21 cellular contexts compared by ENCODE assay signal in the genomic region with DNA sequence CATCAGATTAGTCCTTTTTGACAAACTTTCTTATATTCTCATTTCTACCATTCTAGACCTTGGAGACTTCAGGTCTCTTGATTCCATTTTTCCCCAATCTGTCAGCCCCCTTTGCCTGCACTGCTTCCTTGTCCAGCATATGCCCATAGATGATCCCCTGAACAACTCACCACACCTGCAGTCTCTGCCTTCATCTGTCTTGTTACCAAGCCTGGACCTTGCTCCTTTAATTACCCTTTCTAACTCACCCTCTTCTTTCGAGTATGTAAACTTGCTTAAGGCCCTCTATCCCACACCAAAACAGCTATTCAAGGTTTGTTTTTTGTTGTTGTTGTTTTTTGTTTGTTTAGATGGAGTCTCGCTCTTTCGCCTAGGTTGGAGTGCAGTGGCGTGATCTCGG. TPM values are rescaled to one million over a fixed set of nuclear protein-coding genes. Genes with fewer than 3 reads are reported as not detected.
"Had no signal": no experiment of that assay in that cellular context is flagged by ENCODE, and none has a peak within 500 bp of the region (broad histone marks: within the 10 kb centered on the region; RNA-seq: fewer than 3 reads in every experiment).

No MANE protein-coding gene starts in this region.

- H3K27me3 ChIP-seq: esophagus muscularis mucosa, gastroesophageal sphincter, heart right ventricle, neutrophil, right lobe of liver, thyroid gland had no signal

- H3K4me3 ChIP-seq: esophagus muscularis mucosa, gastroesophageal sphincter, heart right ventricle, right lobe of liver, thyroid gland had no signal

- H3K27ac Mint-ChIP-seq: activated B cell treated with CpG ODN at 0.5 μM for 24 hours; activated CD4-positive, alpha-beta memory T cell treated with anti-CD3 and anti-CD28 coated beads, Interleukin-2, amount 10 ng/mL, durations not matched to agents 7 days and 5 days; activated naive CD4-positive, alpha-beta T cell treated with anti-CD3 and anti-CD28 coated beads for 36 hours; activated T-helper 2 cell treated with anti-CD3 and anti-CD28 coated beads, Interferon-gamma antibody, Interleukin-2, Interleukin-4, amounts not matched to agents 10 μg/mL and 5 μg/mL and 100 μg/mL, durations not matched to agents 14 hours and 24 hours and 36 hours; dendritic cell treated with granulocyte-macrophage colony-stimulating factor and Interleukin-4, amounts not matched to agents 40 ng/mL and 50 ng/mL, for 4 days; memory B cell; stimulated activated memory B cell treated with anti-CD40 and anti-IgM and Interleukin-4, amounts not matched to agents 10 μg/mL and 1 μg/mL and 100 μg/mL, for 72 hours had no signal

- H3K4me1 ChIP-seq: right lobe of liver had no signal

- ATAC-seq: gastroesophageal sphincter; heart right ventricle; right lobe of liver; stimulated activated memory B cell treated with anti-CD40 and anti-IgM and Interleukin-4, amounts not matched to agents 10 μg/mL and 1 μg/mL and 100 μg/mL, for 72 hours had no signal

- DNase-seq: activated B cell treated with CpG ODN at 0.5 μM for 24 hours; activated CD4-positive, alpha-beta memory T cell treated with anti-CD3 and anti-CD28 coated beads, Interleukin-2, amount 10 ng/mL, durations not matched to agents 7 days and 5 days; activated CD4-positive, alpha-beta T cell treated with anti-CD3 and anti-CD28 coated beads for 48 hours; activated naive CD4-positive, alpha-beta T cell treated with anti-CD3 and anti-CD28 coated beads for 36 hours; effector CD8-positive, alpha-beta T cell; heart right ventricle; immature natural killer cell; naive B cell; right lobe of liver; SK-N-SH; stimulated activated CD4-positive, alpha-beta T cell treated with anti-CD3 and anti-CD28 coated beads, Interleukin-4, amount 100 ng/mL, for 24 hours; thyroid gland had no signal

- H3K4me3 Mint-ChIP-seq: activated B cell treated with CpG ODN at 0.5 μM for 24 hours; activated CD4-positive, alpha-beta memory T cell treated with anti-CD3 and anti-CD28 coated beads, Interleukin-2, amount 10 ng/mL, durations not matched to agents 7 days and 5 days; activated naive CD4-positive, alpha-beta T cell treated with anti-CD3 and anti-CD28 coated beads for 36 hours; dendritic cell treated with granulocyte-macrophage colony-stimulating factor and Interleukin-4, amounts not matched to agents 40 ng/mL and 50 ng/mL, for 4 days; immature natural killer cell; memory B cell; naive B cell; stimulated activated memory B cell treated with anti-CD40 and anti-IgM and Interleukin-4, amounts not matched to agents 10 μg/mL and 1 μg/mL and 100 μg/mL, for 72 hours had no signal

- H3K9me3 ChIP-seq: esophagus muscularis mucosa, gastroesophageal sphincter, heart right ventricle, neutrophil, right lobe of liver, SK-N-SH, thyroid gland had no signal

- H3K27ac ChIP-seq: esophagus muscularis mucosa, gastroesophageal sphincter, heart right ventricle, neutrophil, parathyroid adenoma, right lobe of liver had no signal

- H3K9me3 Mint-ChIP-seq: activated B cell treated with CpG ODN at 0.5 μM for 24 hours; activated CD4-positive, alpha-beta memory T cell treated with anti-CD3 and anti-CD28 coated beads, Interleukin-2, amount 10 ng/mL, durations not matched to agents 7 days and 5 days; activated naive CD4-positive, alpha-beta T cell treated with anti-CD3 and anti-CD28 coated beads for 36 hours; activated T-helper 2 cell treated with anti-CD3 and anti-CD28 coated beads, Interferon-gamma antibody, Interleukin-2, Interleukin-4, amounts not matched to agents 10 μg/mL and 5 μg/mL and 100 μg/mL, durations not matched to agents 14 hours and 24 hours and 36 hours; dendritic cell treated with granulocyte-macrophage colony-stimulating factor and Interleukin-4, amounts not matched to agents 40 ng/mL and 50 ng/mL, for 4 days; immature natural killer cell; memory B cell; naive B cell; stimulated activated memory B cell treated with anti-CD40 and anti-IgM and Interleukin-4, amounts not matched to agents 10 μg/mL and 1 μg/mL and 100 μg/mL, for 72 hours had no signal

- H3K27me3 Mint-ChIP-seq: activated B cell treated with CpG ODN at 0.5 μM for 24 hours; activated CD4-positive, alpha-beta memory T cell treated with anti-CD3 and anti-CD28 coated beads, Interleukin-2, amount 10 ng/mL, durations not matched to agents 7 days and 5 days; dendritic cell treated with granulocyte-macrophage colony-stimulating factor and Interleukin-4, amounts not matched to agents 40 ng/mL and 50 ng/mL, for 4 days; memory B cell; naive B cell; stimulated activated memory B cell treated with anti-CD40 and anti-IgM and Interleukin-4, amounts not matched to agents 10 μg/mL and 1 μg/mL and 100 μg/mL, for 72 hours had no signal

RNA-seq across cellular contexts. Expression of a gene that starts 17.8 kb away (rescaled TPM):
- total RNA-seq: endothelial cell of umbilical vein had no signal
